10 cellular contexts compared by ENCODE assay signal in genomic region chr7:3259711-3260424, GRCh38. TPM values are rescaled to one million over a fixed set of nuclear protein-coding genes. Genes with fewer than 3 reads are reported as not detected.
A peak's percentile ranks its signal among the peaks of the same experiment; 100 is the strongest.
DNase-seq lines count a peak whose midpoint lies in the region; ATAC-seq and TF ChIP-seq lines count a peak whose summit lies in the region.
"Had no signal": no experiment of that assay in that cellular context is flagged by ENCODE, and none has a peak within 500 bp of the region (broad histone marks: within the 10 kb centered on the region; RNA-seq: fewer than 3 reads in every experiment).

No MANE protein-coding gene starts in this region.

- H3K27me3 ChIP-seq in CD4-positive, alpha-beta memory T cell (ENCODE audit: insufficient read depth, low read length), result peaks cover 3% of the 10 kb centered on the region
- H3K27me3 ChIP-seq in PC-9 (ENCODE audit: insufficient read depth, low read depth) (no peaks in the 10 kb centered on the region; the same call in 1 of the 2 replicates), psoas muscle (ENCODE audit: insufficient read depth in 3 of 3, low read length in 2 of 3) (peaks cover 0 to 2% (median 0%) of the 10 kb centered on the region in 3 donors)

- no peaks in the 10 kb centered on the region for H3K4me1 ChIP-seq in CD4-positive, alpha-beta memory T cell (ENCODE audit: insufficient read depth, low read length)
- H3K4me1 ChIP-seq in PC-9 (replicated peaks; ENCODE audit: insufficient read depth), result no peaks in the 10 kb centered on the region
- H3K4me1 ChIP-seq in psoas muscle, result no peaks in the 10 kb centered on the region
- H3K4me1 ChIP-seq: parathyroid adenoma had no signal

- no peaks in the 10 kb centered on the region for H3K36me3 ChIP-seq in CD4-positive, alpha-beta memory T cell (ENCODE audit: insufficient read depth, low read length)
- H3K36me3 ChIP-seq in PC-9 (ENCODE audit: low read depth), result no peaks in the 10 kb centered on the region
- H3K36me3 ChIP-seq in psoas muscle (ENCODE audit: insufficient read depth in 1 of 2, low read depth in 1 of 2), result no peaks in the 10 kb centered on the region

- TF ChIP-seq CTCF in PC-9 (conservative IDR thresholded peaks at IDR 0.05), result no peak
- TF ChIP-seq CTCF in fibroblast of villous mesenchyme (IDR thresholded peaks at IDR 0.05; ENCODE audit: insufficient read depth, low read depth, low read length), result no peak
- no peak for TF ChIP-seq CTCF in psoas muscle (IDR thresholded peaks at IDR 0.05)
- TF ChIP-seq CTCF in GM13977 (IDR thresholded peaks at IDR 0.05; ENCODE audit: extremely low read depth, insufficient read depth, missing control alignments), result no peak

- no peak overlapping the region for H3K27ac Mint-ChIP-seq in CD4-positive, alpha-beta memory T cell

- no TSS peak for BruUV-seq in PC-9 (replicated peaks; lab: Mats Ljungman, UMichigan)

- H3K9me2 ChIP-seq in PC-9 (ENCODE audit: insufficient read depth), result no peaks in the 10 kb centered on the region

- intact Hi-C loops in CD4-positive, alpha-beta memory T cell (cut with micrococcal nuclease), result no loop called here
- intact Hi-C loops in PC-9 (cut with micrococcal nuclease; ENCODE audit: unreplicated experiment), result no loop called here
- intact Hi-C loops in psoas muscle (cut with DNase I), result no loop called here

- peak overlapping the region; percentile 61; the same call in 1 of the 2 replicates for H2AFZ ChIP-seq in PC-9
- H2AFZ ChIP-seq: parathyroid adenoma had no signal

- 17 to 18% (median 18%) methylated on average over 17 of the region's 17 CpGs for WGBS in psoas muscle, 3 donors

- no peak overlapping the region for H3K4me3 ChIP-seq in CD4-positive, alpha-beta memory T cell (ENCODE audit: low read length in 2 of 2)
- H3K4me3 ChIP-seq in PC-9, result peak overlapping the region; percentile 44; the same call in 1 of the 2 replicates
- peak overlapping the region; percentile 59 for H3K4me3 ChIP-seq in fibroblast of villous mesenchyme (ENCODE audit: low read depth, low read length)
- H3K4me3 ChIP-seq in psoas muscle, result peak overlapping the region; percentile 62

- CTCF ChIA-PET in CD4-positive, alpha-beta memory T cell (lab: Charles Lee; ENCODE audit: partially characterized antibody), result no interaction called here
- CTCF ChIA-PET in PC-9 (lab: Charles Lee), result no interaction called here

- peaks cover 0 to 4% (median 0%) of the 10 kb centered on the region in 8 donors for H3K9me3 Mint-ChIP-seq in CD4-positive, alpha-beta memory T cell

- peak overlapping the region; percentile 46 for H3K4me2 ChIP-seq in PC-9

- no peaks in the 10 kb centered on the region for H3F3A ChIP-seq in PC-9 (ENCODE audit: insufficient read depth, low read depth)

- peaks cover 0 to 1% (median under 1%) of the 10 kb centered on the region in 4 donors for H3K4me1 Mint-ChIP-seq in CD4-positive, alpha-beta memory T cell

- no peaks in the 10 kb centered on the region for H3K79me2 ChIP-seq in PC-9 (ENCODE audit: low read depth)
- H3K79me2 ChIP-seq: parathyroid adenoma had no signal

- H3K27ac ChIP-seq in CD4-positive, alpha-beta memory T cell (ENCODE audit: low read depth, low read length), result no peak overlapping the region
- H3K27ac ChIP-seq in PC-9 (no peak overlapping the region), psoas muscle (no peak overlapping the region)
- H3K27ac ChIP-seq: parathyroid adenoma had no signal

- POLR2A ChIA-PET in CD4-positive, alpha-beta memory T cell (lab: Charles Lee; ENCODE audit: partially characterized antibody), result no interaction called here
- POLR2A ChIA-PET in PC-9 (lab: Charles Lee; ENCODE audit: unreplicated experiment), result no interaction called here

- H3K27me3 Mint-ChIP-seq in CD4-positive, alpha-beta memory T cell, result peaks cover 14 to 25% of the 10 kb centered on the region in 2 donors

- in situ Hi-C loops in GM13977 (cut with MboI; ENCODE audit: low pct_unique_long_range_greater_than_20kb, low sequenced_read_pairs, unreplicated experiment), result no loop called here

- no peaks in the 10 kb centered on the region for H4K20me1 ChIP-seq in PC-9 (ENCODE audit: insufficient read depth)

- DNase-seq in CD4-positive, alpha-beta memory T cell, result no peak
- DNase-seq in PC-9, result no peak
- DNase-seq in fibroblast of villous mesenchyme (ENCODE audit: low read depth), result peak; percentile 81
- DNase-seq in psoas muscle, result no peak
- DNase-seq in NCI-H2196 treated with DMSO at 0.1 percent for 48 hours (lab: John Stamatoyannopoulos, UW; ENCODE audit: unreplicated experiment), result no peak
- DNase-seq in GM13977 (ENCODE audit: low spot score), result no peak
- DNase-seq: stimulated activated naive CD8-positive, alpha-beta T cell treated with anti-CD3 and anti-CD28 coated beads, Interleukin-15, Interleukin-2, amounts not matched to agents 100 U/mL and 50 U/mL, for 24 hours had no signal

- no peaks in the 10 kb centered on the region for H3K9me3 ChIP-seq in CD4-positive, alpha-beta memory T cell (ENCODE audit: control insufficient read depth in 1 of 2, low read length in 2 of 2)
- no peaks in the 10 kb centered on the region for H3K9me3 ChIP-seq in PC-9 (ENCODE audit: insufficient read depth, low read depth)
- no peaks in the 10 kb centered on the region for H3K9me3 ChIP-seq in psoas muscle

- peak overlapping the region in 7 of 8 donors; percentile 31 to 79 (median 60) for H3K4me3 Mint-ChIP-seq in CD4-positive, alpha-beta memory T cell

- no peaks in the 10 kb centered on the region for H3K36me3 Mint-ChIP-seq in CD4-positive, alpha-beta memory T cell

- ATAC-seq in psoas muscle (no peak), HG03439 (IDR thresholded peaks at IDR 0.05; ENCODE audit: unreplicated experiment) (no peak), HG02852 (IDR thresholded peaks at IDR 0.05; ENCODE audit: unreplicated experiment) (no peak)
- ATAC-seq: stimulated activated naive CD8-positive, alpha-beta T cell treated with anti-CD3 and anti-CD28 coated beads, Interleukin-15, Interleukin-2, amounts not matched to agents 100 U/mL and 50 U/mL, for 24 hours had no signal

RNA-seq across cellular contexts. Expression of gene SDK1, which starts 41.2 kb away (rescaled TPM):
- total RNA-seq in CD4-positive, alpha-beta memory T cell, result under 1 TPM; 0.06 to 0.26 TPM
- polyA plus RNA-seq in CD4-positive, alpha-beta memory T cell, result not detected
- not detected in 2 replicates for total RNA-seq in PC-9 (2021)
- total RNA-seq in fibroblast of villous mesenchyme, result 0.43 and 0.64 TPM in 2 replicates
- 1 to 10 TPM; 1.3 to 2.4 (median 1.7) TPM for total RNA-seq in psoas muscle
- polyA plus RNA-seq in psoas muscle, result under 1 TPM; 0.31 to 0.62 (median 0.58) TPM

Comparison
In these comparisons a context has a peak if more than half of its experiments do, and no peak if none do; other contexts are left out.
1. H3K4me3 ChIP-seq: peak in PC-9 (single experiment), fibroblast of villous mesenchyme (single experiment) and psoas muscle (single experiment); none in CD4-positive, alpha-beta memory T cell (0 of 2).